In the genomic region with DNA sequence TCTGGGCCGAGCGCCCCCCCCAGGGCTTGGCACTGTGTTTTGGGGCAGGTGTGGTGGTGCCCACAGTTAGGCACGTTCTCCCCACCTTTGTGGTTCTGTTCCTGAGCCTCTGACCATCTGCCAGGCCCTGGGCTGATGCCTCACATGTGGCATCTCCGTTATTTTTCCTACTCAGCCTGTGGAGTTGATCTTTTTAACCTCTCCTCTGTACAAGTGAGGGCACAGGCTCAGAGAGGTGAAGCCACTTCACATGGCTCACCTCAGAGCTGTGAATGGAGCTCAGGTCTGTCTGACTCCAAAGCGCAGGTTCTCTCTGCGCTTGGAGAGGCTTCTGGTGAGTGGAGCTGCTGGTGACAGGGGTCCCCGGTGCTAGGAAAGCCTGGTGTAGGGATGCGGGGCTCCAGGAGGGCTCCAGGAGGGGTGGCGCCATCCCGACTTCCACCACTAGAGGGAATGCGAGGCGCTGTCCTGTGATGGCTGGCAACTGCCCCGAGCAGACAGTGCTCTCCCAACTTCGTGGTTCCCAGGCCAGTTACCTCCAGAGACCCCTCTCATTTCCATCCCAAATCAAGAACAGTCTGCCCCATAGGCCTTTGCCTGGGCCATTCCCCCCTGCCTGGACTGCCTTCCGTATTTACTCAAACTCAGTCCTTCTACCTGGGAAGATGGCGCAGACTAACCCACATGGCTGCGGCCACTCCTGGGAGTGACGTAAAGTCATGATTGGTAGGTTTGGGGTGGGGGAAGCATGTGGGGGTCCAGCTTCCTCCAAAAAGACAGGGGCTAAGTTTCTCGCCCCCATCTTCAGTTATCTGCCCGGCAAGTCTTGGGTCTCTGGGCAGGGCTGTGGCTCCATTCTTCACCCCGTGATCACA, we compare ENCODE assay signal across 8 cellular contexts. TPM values are rescaled to one million over a fixed set of nuclear protein-coding genes. Genes with fewer than 3 reads are reported as not detected.
DNase-seq lines count a peak whose midpoint lies in the region; ATAC-seq and TF ChIP-seq lines count a peak whose summit lies in the region.

No MANE protein-coding gene starts in this region.

- ATAC-seq in HG03025 (IDR thresholded peaks at IDR 0.05; ENCODE audit: low FRiP score, unreplicated experiment) = no peak

- no peak for TF ChIP-seq POLR2A in esophagus muscularis mucosa (IDR thresholded peaks at IDR 0.05; ENCODE audit: low read depth)

- H3K27ac ChIP-seq in Karpas-422 (ENCODE audit: low read length) (peak overlapping the region; percentile 95), esophagus muscularis mucosa (replicated peaks in 1 of 4) (no peak overlapping the region), neutrophil (no peak overlapping the region)
- no peak overlapping the region for H3K27ac ChIP-seq in effector memory CD4-positive, alpha-beta T cell (ENCODE audit: insufficient read depth, low read length, poor library complexity, severe bottlenecking)

- H3K4me1 Mint-ChIP-seq in immature natural killer cell = peaks cover 18 to 19% of the 10 kb centered on the region in 2 donors

- H3K27me3 ChIP-seq in Karpas-422 (ENCODE audit: low read length) (no peaks in the 10 kb centered on the region), esophagus muscularis mucosa (no peaks in the 10 kb centered on the region), neutrophil (no peaks in the 10 kb centered on the region)
- H3K27me3 ChIP-seq in effector memory CD4-positive, alpha-beta T cell (replicated peaks; ENCODE audit: control insufficient read depth, insufficient read depth, low read length, poor library complexity, severe bottlenecking) = no peaks in the 10 kb centered on the region

- TF ChIP-seq EP300 in esophagus muscularis mucosa (IDR thresholded peaks at IDR 0.05) = no peak

- peak overlapping the region; percentile 46 for H3K4me2 ChIP-seq in Karpas-422 (ENCODE audit: low read depth, low read length, poor library complexity, severe bottlenecking)

- intact Hi-C loops in esophagus muscularis mucosa (cut with DNase I) = no loop called here

- H3K9me3 ChIP-seq in Karpas-422 (ENCODE audit: low read length) = no peaks in the 10 kb centered on the region
- no peaks in the 10 kb centered on the region for H3K9me3 ChIP-seq in esophagus muscularis mucosa
- H3K9me3 ChIP-seq in neutrophil = no peaks in the 10 kb centered on the region
- no peaks in the 10 kb centered on the region for H3K9me3 ChIP-seq in effector memory CD4-positive, alpha-beta T cell (ENCODE audit: control insufficient read depth, low read length)

- no peak overlapping the region for H3K27ac Mint-ChIP-seq in immature natural killer cell

- TF ChIP-seq CTCF in esophagus muscularis mucosa (IDR thresholded peaks at IDR 0.05) = peak; percentile 58 to 87 (median 67)
- peak; percentile 24 for TF ChIP-seq CTCF in neutrophil (IDR thresholded peaks at IDR 0.05)

- peak overlapping the region; percentile 72 for H3K9ac ChIP-seq in Karpas-422 (ENCODE audit: low read length)

- H3K4me3 Mint-ChIP-seq in immature natural killer cell = no peak overlapping the region

- no peak overlapping the region for H2AFZ ChIP-seq in Karpas-422 (ENCODE audit: low read length)

- H3K4me3 ChIP-seq in Karpas-422 (ENCODE audit: low read length) = peak overlapping the region; percentile 44
- no peak overlapping the region for H3K4me3 ChIP-seq in esophagus muscularis mucosa
- H3K4me3 ChIP-seq in neutrophil (ENCODE audit: low read depth in 1 of 2, low read length in 1 of 2) = no peak overlapping the region
- no peak overlapping the region for H3K4me3 ChIP-seq in effector memory CD4-positive, alpha-beta T cell (ENCODE audit: insufficient read depth, low read depth, low read length, poor library complexity, severe bottlenecking)

- no peaks in the 10 kb centered on the region for H3K36me3 Mint-ChIP-seq in immature natural killer cell

- 60% methylated on average over 14 of the region's 21 CpGs for WGBS in esophagus muscularis mucosa

- H3K79me2 ChIP-seq in Karpas-422 (ENCODE audit: low read length) = peaks cover 67% of the 10 kb centered on the region

- H3K4me1 ChIP-seq in Karpas-422 (ENCODE audit: low read length) (peaks cover 65% of the 10 kb centered on the region), esophagus muscularis mucosa (peaks cover 0 to 9% (median 5%) of the 10 kb centered on the region in 4 donors), neutrophil (ENCODE audit: control insufficient read depth in 1 of 2, insufficient read depth in 1 of 2, low read depth in 1 of 2, low read length in 1 of 2) (no peaks in the 10 kb centered on the region)
- H3K4me1 ChIP-seq in effector memory CD4-positive, alpha-beta T cell (ENCODE audit: control insufficient read depth, insufficient read depth, low read length, poor library complexity, severe bottlenecking) = no peaks in the 10 kb centered on the region

- no peaks in the 10 kb centered on the region for H3K9me2 ChIP-seq in Karpas-422 (replicated peaks; ENCODE audit: insufficient read depth, low read length)

- H3K9me3 Mint-ChIP-seq in immature natural killer cell = no peaks in the 10 kb centered on the region

- H3K36me3 ChIP-seq in Karpas-422 (ENCODE audit: insufficient read depth, low read length) = peaks cover 28% of the 10 kb centered on the region
- H3K36me3 ChIP-seq in esophagus muscularis mucosa = peaks cover 0 to 20% (median 14%) of the 10 kb centered on the region in 4 donors
- no peaks in the 10 kb centered on the region for H3K36me3 ChIP-seq in neutrophil
- H3K36me3 ChIP-seq in effector memory CD4-positive, alpha-beta T cell (ENCODE audit: control insufficient read depth, insufficient read depth, low read length) = no peaks in the 10 kb centered on the region

- H4K20me1 ChIP-seq in Karpas-422 (ENCODE audit: insufficient read depth, low read depth, low read length) = peaks cover 25% of the 10 kb centered on the region; the same call in 1 of the 2 replicates

- H3K27me3 Mint-ChIP-seq in immature natural killer cell (ENCODE audit: low read depth in 3 of 3) = peaks cover 8 to 13% (median 13%) of the 10 kb centered on the region in 3 donors

- DNase-seq in D341Med (ENCODE audit: low spot score) (peak; percentile 88), Karpas-422 (peak; percentile 85), esophagus muscularis mucosa (ENCODE audit: extremely low spot score) (no peak), immature natural killer cell (no peak)
- peak; percentile 87 for DNase-seq in activated CD8-positive, alpha-beta memory T cell treated with anti-CD3 and anti-CD28 coated beads for 24 hours
- no peak for DNase-seq in effector memory CD4-positive, alpha-beta T cell

RNA-seq across cellular contexts. Expression of gene BCL7A, which starts 9.9 kb away (rescaled TPM):
- 67.2 and 75.5 TPM in 2 replicates for total RNA-seq in Karpas-422 (2014; rRNA removed; shearing (Covaris generic); ENCODE audit: low replicate concordance)
- 10 to 100 TPM in 1 of 4 donors, 1 to 10 TPM in 3; 2.9 to 10.1 (median 6.3) TPM for total RNA-seq in esophagus muscularis mucosa
- 1 to 10 TPM in 1 of 3 donors, under 1 TPM in 2; 0.27 to 1.5 (median 0.48) TPM for polyA plus RNA-seq in immature natural killer cell

RNA-seq across cellular contexts. Expression of gene MLXIP, which starts 47.0 kb away (rescaled TPM):
- total RNA-seq in Karpas-422 (2014; rRNA removed; shearing (Covaris generic); ENCODE audit: low replicate concordance) = 13.8 and 14.8 TPM in 2 replicates
- total RNA-seq in esophagus muscularis mucosa = 10 to 100 TPM; 33.8 to 82.2 (median 50.9) TPM
- 10 to 100 TPM in 1 of 3 donors, 1 to 10 TPM in 2; 3.5 to 10.6 (median 4.7) TPM for polyA plus RNA-seq in immature natural killer cell

Comparison
In these comparisons a context has a peak if more than half of its experiments do, and no peak if none do; other contexts are left out.
1. DNase-seq: peak in D341Med (single experiment), Karpas-422 (single experiment) and activated CD8-positive, alpha-beta memory T cell treated with anti-CD3 and anti-CD28 coated beads for 24 hours (single experiment); none in esophagus muscularis mucosa (single experiment), effector memory CD4-positive, alpha-beta T cell (0 of 3) and immature natural killer cell (0 of 3).